Comparison of ENCODE assay signal across 27 cellular contexts in the genomic region with DNA sequence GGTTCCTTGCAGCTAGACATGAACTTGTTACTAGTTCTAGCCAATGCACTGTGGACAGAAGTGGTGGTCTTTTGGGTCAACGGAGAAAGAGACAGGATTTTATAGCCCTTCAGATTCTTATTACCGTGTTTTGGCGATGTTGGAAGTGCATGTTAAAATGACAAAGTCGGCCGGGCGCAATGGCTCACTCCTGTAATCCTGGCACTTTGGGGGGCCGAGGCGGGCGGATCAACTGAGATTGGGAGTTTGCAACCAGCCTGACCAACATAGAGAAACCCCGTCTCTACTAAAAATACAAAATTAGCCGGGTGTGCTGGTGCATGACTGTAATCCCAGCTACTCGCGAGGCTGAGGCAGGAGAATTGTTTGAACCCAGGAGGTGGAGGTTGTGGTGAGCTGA. TPM values are rescaled to one million over a fixed set of nuclear protein-coding genes. Genes with fewer than 3 reads are reported as not detected.
A peak's percentile ranks its signal among the peaks of the same experiment; 100 is the strongest.
DNase-seq lines count a peak whose midpoint lies in the region; ATAC-seq and TF ChIP-seq lines count a peak whose summit lies in the region.
"Had no signal": no experiment of that assay in that cellular context is flagged by ENCODE, and none has a peak within 500 bp of the region (broad histone marks: within the 10 kb centered on the region; RNA-seq: fewer than 3 reads in every experiment).

No MANE protein-coding gene starts in this region.

- H3K4me3 ChIP-seq in heart right ventricle = no peak overlapping the region
- H3K4me3 ChIP-seq: A549; BLaER1; BLaER1 treated with 17β-estradiol and CSF1 and Interleukin-3, amounts not matched to agents 10 nM and 100 nM had no signal

- DNase-seq in Right ventricle myocardium superior (peak; percentile 35), heart right ventricle (no peak)
- DNase-seq: 8988T; ACHN; AML-193; BE2C; C1 segment of cervical spinal cord; Caco-2; Calu3; CD4-positive, alpha-beta memory T cell; CD4-positive, alpha-beta T cell; CD4-positive, CD25-positive, alpha-beta regulatory T cell; CD8-positive, alpha-beta memory T cell; CD8-positive, alpha-beta T cell; COR-L47; DMS 273 treated with DMSO at 0.1 percent for 48 hours; DMS153; DMS53; DMS79; DMS79 treated with DMSO at 0.1 percent for 48 hours; DND-41; EL had no signal

- no peak for TF ChIP-seq CTCF in heart right ventricle (IDR thresholded peaks at IDR 0.05)

- no peak for ATAC-seq in Right ventricle myocardium superior (ENCODE audit: poor library complexity)
- no peak for ATAC-seq in heart right ventricle
- ATAC-seq: A549; CD8-positive, alpha-beta T cell had no signal

- no peaks in the 10 kb centered on the region for H3K4me1 ChIP-seq in heart right ventricle
- H3K4me1 ChIP-seq: BLaER1 had no signal

- H3K36me3 ChIP-seq in heart right ventricle = no peaks in the 10 kb centered on the region
- H3K36me3 ChIP-seq: BE2C; BLaER1; BLaER1 treated with 17β-estradiol and CSF1 and Interleukin-3, amounts not matched to agents 10 nM and 100 nM had no signal

- no peaks in the 10 kb centered on the region for H3K9me3 ChIP-seq in heart right ventricle
- H3K9me3 ChIP-seq: A549; BE2C; BLaER1; BLaER1 treated with 17β-estradiol and CSF1 and Interleukin-3, amounts not matched to agents 10 nM and 100 nM; Caco-2 had no signal

- 96 to 97% methylated on average over 13 of the region's 13 CpGs for WGBS in heart right ventricle, 2 donors

- H3K27ac ChIP-seq in heart right ventricle = no peak overlapping the region
- H3K27ac ChIP-seq: 22Rv1; A549; BLaER1; BLaER1 treated with 17β-estradiol and CSF1 and Interleukin-3, amounts not matched to agents 10 nM and 100 nM; C4-2B had no signal

- intact Hi-C loops in Right ventricle myocardium superior (cut with DNase I) = no loop called here
- intact Hi-C loops in heart right ventricle (cut with DNase I) = no loop called here

- H3K27me3 ChIP-seq in heart right ventricle = peaks cover 0 to under 1% (median 0%) of the 10 kb centered on the region in 7 donors
- H3K27me3 ChIP-seq: BE2C; BLaER1; BLaER1 treated with 17β-estradiol and CSF1 and Interleukin-3, amounts not matched to agents 10 nM and 100 nM had no signal

RNA-seq across cellular contexts. Expression of a gene that starts 9.1 kb away (rescaled TPM):
- total RNA-seq in Right ventricle myocardium superior (11.6 TPM), heart right ventricle (10 to 100 TPM in 9 of 10 donors, 1 to 10 TPM in 1; 9.8 to 17.0 (median 12.4) TPM)
- 10 to 100 TPM in 1 of 2 donors, 1 to 10 TPM in 1; 4.4 to 14.3 TPM for polyA plus RNA-seq in heart right ventricle
- total RNA-seq: CD4-positive, CD25-positive, alpha-beta regulatory T cell had no signal
- polyA plus RNA-seq: CD8-positive, alpha-beta memory T cell had no signal
